In the genomic region with DNA sequence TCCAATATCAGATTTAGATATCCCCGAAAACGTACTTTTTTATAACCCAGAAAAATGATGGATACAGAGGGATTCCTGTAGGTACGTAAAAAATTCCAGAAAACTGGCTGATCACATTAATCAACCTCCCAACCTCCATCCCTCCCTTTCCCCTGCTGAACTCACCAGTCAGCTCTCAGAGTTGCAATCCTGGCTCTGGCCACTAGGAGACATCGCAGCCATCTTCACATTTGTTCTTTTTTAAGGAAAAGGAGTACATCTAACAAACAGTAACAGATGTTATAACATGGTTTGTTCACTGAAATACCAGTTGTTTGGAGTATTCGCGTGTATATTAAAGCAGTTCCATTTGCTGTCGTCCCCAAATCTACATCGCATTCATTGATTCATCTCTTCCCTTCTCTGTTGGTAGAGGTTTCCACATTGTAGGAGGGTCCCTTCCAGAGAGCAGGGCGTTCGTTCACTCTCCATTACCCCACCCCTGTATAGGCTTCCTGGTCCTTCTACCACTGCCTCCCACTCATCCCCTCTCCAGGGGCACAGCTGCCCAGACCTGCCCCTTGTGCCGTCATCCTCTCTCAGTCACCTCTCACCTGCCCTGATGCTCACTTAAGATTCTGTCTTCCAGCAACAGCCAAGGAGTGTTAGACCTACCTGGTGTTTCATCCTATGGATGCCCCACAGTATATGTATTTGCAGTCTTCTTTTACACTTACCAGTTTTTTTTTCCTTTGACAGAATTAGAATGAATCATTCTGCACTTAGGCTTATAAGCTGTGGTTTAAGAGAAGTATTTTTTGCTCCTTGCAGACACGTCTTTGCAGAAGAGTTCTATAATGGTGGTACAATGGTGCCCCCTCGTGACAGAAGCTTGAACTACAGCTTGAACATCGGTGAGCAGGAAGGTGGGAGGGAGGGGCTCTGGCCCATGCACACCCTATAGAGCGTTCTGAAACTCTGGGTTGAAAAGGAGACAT, we compare ENCODE assay signal across 8 cellular contexts. TPM values are rescaled to one million over a fixed set of nuclear protein-coding genes. Genes with fewer than 3 reads are reported as not detected.
DNase-seq lines count a peak whose midpoint lies in the region; ATAC-seq and TF ChIP-seq lines count a peak whose summit lies in the region.

No MANE protein-coding gene starts in this region.

- TF ChIP-seq CTCF in IMR-90 (conservative IDR thresholded peaks at IDR 0.05; ENCODE audit: low read depth, low read length): peak; percentile 59
- peak; percentile 54 for TF ChIP-seq CTCF in foreskin fibroblast (IDR thresholded peaks at IDR 0.05; ENCODE audit: low read depth, low read length)

- H3K4me3 Mint-ChIP-seq in activated T-helper 1 cell treated with anti-CD3 and anti-CD28 coated beads, Interleukin-12 subunit alpha, Interleukin-12 subunit beta, Interleukin-2, Interleukin-4 antibody, amounts not matched to agents 30 ng/mL and 10 ng/mL and 1 ng/mL, durations not matched to agents 14 hours and 24 hours and 36 hours: no peak overlapping the region

- no peak overlapping the region for H2AK5ac ChIP-seq in IMR-90 (ENCODE audit: low read depth, low read length)
- H2AK5ac ChIP-seq in trophoblast cell (ENCODE audit: low read length): no peak overlapping the region

- CTCF ChIA-PET in IMR-90 (lab: Yijun Ruan, JAX): interaction anchor here (0.9 to 1.9 kb wide), 7 partner anchors 10 to 258 kb away, joined by 3 to 9 read pairs (median 3); no protein-coding TSS in a partner anchor

- H3K79me1 ChIP-seq in IMR-90 (ENCODE audit: low read depth in 1 of 2, low read length in 2 of 2) (no peaks in the 10 kb centered on the region), trophoblast cell (ENCODE audit: low read length) (no peaks in the 10 kb centered on the region)

- H2BK5ac ChIP-seq in IMR-90 (ENCODE audit: low read depth, low read length, poor library complexity, severe bottlenecking) (no peak overlapping the region), trophoblast cell (ENCODE audit: low read depth, low read length, poor library complexity) (no peak overlapping the region)

- H3K36me3 ChIP-seq in IMR-90 (ENCODE audit: control insufficient read depth, insufficient read depth, low read length) (no peaks in the 10 kb centered on the region), trophoblast cell (ENCODE audit: control insufficient read depth in 1 of 2, insufficient read depth in 2 of 2, low read length in 2 of 2) (no peaks in the 10 kb centered on the region)

- intact Hi-C loops in IMR-90 (cut with micrococcal nuclease): no loop called here
- intact Hi-C loops in activated T-helper 1 cell treated with anti-CD3 and anti-CD28 coated beads, Interleukin-12 subunit alpha, Interleukin-12 subunit beta, Interleukin-2, Interleukin-4 antibody, amounts not matched to agents 30 ng/mL and 10 ng/mL and 1 ng/mL, durations not matched to agents 14 hours and 24 hours and 36 hours (cut with micrococcal nuclease): loop anchor here (2.0 kb wide), 2 partner anchors 37 to 831 kb away; no protein-coding TSS in a partner anchor

- no peaks in the 10 kb centered on the region; the same call in 1 of the 2 replicates for H3K27me3 ChIP-seq in IMR-90 (ENCODE audit: control insufficient read depth, insufficient read depth, low read length)
- H3K27me3 ChIP-seq in trophoblast cell (ENCODE audit: insufficient read depth, low read length): no peaks in the 10 kb centered on the region

- H3K23ac ChIP-seq in IMR-90 (ENCODE audit: low read depth, low read length): no peak overlapping the region
- no peak overlapping the region for H3K23ac ChIP-seq in trophoblast cell (ENCODE audit: low read length)

- ATAC-seq in GM21526 (IDR thresholded peaks at IDR 0.05; ENCODE audit: low FRiP score, unreplicated experiment) (peak; percentile 91), IMR-90 (ENCODE audit: low read depth) (peak; percentile 91)

- POLR2A ChIA-PET in IMR-90 (lab: Charles Lee; ENCODE audit: unreplicated experiment): no interaction called here

- H2BK120ac ChIP-seq in IMR-90 (ENCODE audit: low read depth, low read length): no peak overlapping the region
- H2BK120ac ChIP-seq in trophoblast cell (ENCODE audit: insufficient read depth, low read length, poor library complexity): no peak overlapping the region

- H3K9me3 ChIP-seq in IMR-90 (ENCODE audit: control insufficient read depth, insufficient read depth, low read length): no peaks in the 10 kb centered on the region
- H3K9me3 ChIP-seq in trophoblast cell (ENCODE audit: insufficient read depth, low read depth, low read length): no peaks in the 10 kb centered on the region

- H4K5ac ChIP-seq in IMR-90 (ENCODE audit: low read depth, low read length): no peak overlapping the region

- H3K4ac ChIP-seq in IMR-90 (ENCODE audit: low read depth, low read length) (no peak overlapping the region), trophoblast cell (ENCODE audit: low read depth, low read length) (no peak overlapping the region)

- no peaks in the 10 kb centered on the region for H3K27me3 Mint-ChIP-seq in activated T-helper 1 cell treated with anti-CD3 and anti-CD28 coated beads, Interleukin-12 subunit alpha, Interleukin-12 subunit beta, Interleukin-2, Interleukin-4 antibody, amounts not matched to agents 30 ng/mL and 10 ng/mL and 1 ng/mL, durations not matched to agents 14 hours and 24 hours and 36 hours (ENCODE audit: insufficient read depth)

- H3K9me1 ChIP-seq in IMR-90 (ENCODE audit: insufficient read depth, low read length): no peaks in the 10 kb centered on the region

- H3K56ac ChIP-seq in IMR-90 (ENCODE audit: extremely low read depth, insufficient read depth, low read length): no peak overlapping the region

- H3K27ac Mint-ChIP-seq in activated T-helper 1 cell treated with anti-CD3 and anti-CD28 coated beads, Interleukin-12 subunit alpha, Interleukin-12 subunit beta, Interleukin-2, Interleukin-4 antibody, amounts not matched to agents 30 ng/mL and 10 ng/mL and 1 ng/mL, durations not matched to agents 14 hours and 24 hours and 36 hours: no peak overlapping the region

- H4K91ac ChIP-seq in IMR-90 (ENCODE audit: insufficient read depth, low read depth, low read length): no peak overlapping the region
- H4K91ac ChIP-seq in trophoblast cell (ENCODE audit: low read depth, low read length): no peak overlapping the region

- H3K36me3 Mint-ChIP-seq in activated T-helper 1 cell treated with anti-CD3 and anti-CD28 coated beads, Interleukin-12 subunit alpha, Interleukin-12 subunit beta, Interleukin-2, Interleukin-4 antibody, amounts not matched to agents 30 ng/mL and 10 ng/mL and 1 ng/mL, durations not matched to agents 14 hours and 24 hours and 36 hours (ENCODE audit: low read depth): no peaks in the 10 kb centered on the region

- H2AK9ac ChIP-seq in IMR-90 (replicated peaks; ENCODE audit: low read depth, low read length, poor library complexity): no peak overlapping the region

- H3K14ac ChIP-seq in IMR-90 (replicated peaks; ENCODE audit: low read depth, low read length) (no peak overlapping the region), trophoblast cell (ENCODE audit: low read length) (no peak overlapping the region)

- no peak for TF ChIP-seq POLR2A in IMR-90 (IDR thresholded peaks at IDR 0.05; ENCODE audit: low read depth, low read length)

- DNase-seq in Daoy (ENCODE audit: low read depth): peak; percentile 49
- DNase-seq in IMR-90: peak; percentile 74
- DNase-seq in RPMI8226: peak; percentile 59
- DNase-seq in activated T-helper 1 cell treated with anti-CD3 and anti-CD28 coated beads, Interleukin-12 subunit alpha, Interleukin-12 subunit beta, Interleukin-2, Interleukin-4 antibody, amounts not matched to agents 30 ng/mL and 10 ng/mL and 1 ng/mL, durations not matched to agents 14 hours and 24 hours and 36 hours (ENCODE audit: low spot score): peak; percentile 43
- DNase-seq in foreskin fibroblast: peak; percentile 40 to 76
- peak; percentile 42 to 90 for DNase-seq in trophoblast cell
- DNase-seq in ureter (ENCODE audit: low spot score): peak; percentile 52

- dilution Hi-C loops in IMR-90 (cut with HindIII; ENCODE audit: low sequenced_read_pairs, unreplicated experiment): no loop called here

- H3K79me2 ChIP-seq in trophoblast cell (ENCODE audit: control insufficient read depth, insufficient read depth, low read length, poor library complexity): no peaks in the 10 kb centered on the region

- H2AFZ ChIP-seq in IMR-90 (replicated peaks; ENCODE audit: low read length, poor library complexity) (no peak overlapping the region), trophoblast cell (ENCODE audit: insufficient read depth, low read length, poor library complexity) (no peak overlapping the region)

- in situ Hi-C loops in IMR-90 (cut with MboI; ENCODE audit: low sequenced_read_pairs): no loop called here

- no peak overlapping the region for H2BK12ac ChIP-seq in trophoblast cell (ENCODE audit: low read length)

- H3K4me1 ChIP-seq in IMR-90 (ENCODE audit: control insufficient read depth, insufficient read depth, low read length): no peaks in the 10 kb centered on the region
- no peaks in the 10 kb centered on the region for H3K4me1 ChIP-seq in trophoblast cell (ENCODE audit: control insufficient read depth in 1 of 2, insufficient read depth in 2 of 2, low read length in 2 of 2)

- H3K4me2 ChIP-seq in IMR-90 (ENCODE audit: low read depth, low read length) (no peak overlapping the region), trophoblast cell (ENCODE audit: low read length) (no peak overlapping the region)

- no peak overlapping the region for H3K9ac ChIP-seq in IMR-90 (ENCODE audit: low read depth, low read length)
- no peak overlapping the region for H3K9ac ChIP-seq in trophoblast cell (ENCODE audit: low read length)

- no peaks in the 10 kb centered on the region for H3K9me3 Mint-ChIP-seq in activated T-helper 1 cell treated with anti-CD3 and anti-CD28 coated beads, Interleukin-12 subunit alpha, Interleukin-12 subunit beta, Interleukin-2, Interleukin-4 antibody, amounts not matched to agents 30 ng/mL and 10 ng/mL and 1 ng/mL, durations not matched to agents 14 hours and 24 hours and 36 hours

- no peak overlapping the region for H2BK15ac ChIP-seq in IMR-90 (ENCODE audit: low read depth, low read length)

- H3K18ac ChIP-seq in IMR-90 (ENCODE audit: low read depth, low read length) (no peak overlapping the region), trophoblast cell (ENCODE audit: low read length) (no peak overlapping the region)

- WGBS in IMR-90 (ENCODE audit: extremely low coverage in 2 of 2, insufficient read length in 1 of 2), 2 experiments: 17% methylated on average over 3 of the region's 15 CpGs; no CpG with 5 or more reads in 1 of the 2 experiments
- WGBS in trophoblast cell (ENCODE audit: extremely low coverage, insufficient coverage, insufficient read length): no CpG with 5 or more reads among the region's 15 CpGs

- peaks cover 9% of the 10 kb centered on the region for H3K4me1 Mint-ChIP-seq in activated T-helper 1 cell treated with anti-CD3 and anti-CD28 coated beads, Interleukin-12 subunit alpha, Interleukin-12 subunit beta, Interleukin-2, Interleukin-4 antibody, amounts not matched to agents 30 ng/mL and 10 ng/mL and 1 ng/mL, durations not matched to agents 14 hours and 24 hours and 36 hours (ENCODE audit: low read depth)

- no peak overlapping the region for H2BK20ac ChIP-seq in IMR-90 (ENCODE audit: low read depth, low read length)

- no peaks in the 10 kb centered on the region for H4K20me1 ChIP-seq in IMR-90 (ENCODE audit: insufficient read depth, low read length)

- H3K27ac ChIP-seq in IMR-90 (ENCODE audit: insufficient read depth, low read length): no peak overlapping the region
- H3K27ac ChIP-seq in trophoblast cell (ENCODE audit: low read depth, low read length): no peak overlapping the region

- peak overlapping the region; percentile 65 for H4K12ac ChIP-seq in trophoblast cell (ENCODE audit: low read depth, low read length)

- H3K4me3 ChIP-seq in IMR-90 (ENCODE audit: insufficient read depth, low read depth, low read length) (no peak overlapping the region), foreskin fibroblast (ENCODE audit: low read depth in 1 of 2, low read length in 2 of 2) (no peak overlapping the region), trophoblast cell (ENCODE audit: low read depth, low read length) (no peak overlapping the region)

- H4K8ac ChIP-seq in IMR-90 (ENCODE audit: low read depth in 2 of 2, low read length in 2 of 2) (no peak overlapping the region), trophoblast cell (ENCODE audit: low read depth, low read length) (no peak overlapping the region)

- BruUV-seq in IMR-90 (replicated peaks; lab: Mats Ljungman, UMichigan): no TSS peak

- peak; percentile 57 for TF ChIP-seq RAD21 in IMR-90 (IDR thresholded peaks at IDR 0.05; ENCODE audit: low read length)

RNA-seq across cellular contexts. Expression of gene RAB40AL, which starts 36.8 kb away (rescaled TPM):
- 0.40 TPM in 1 of 2 replicates, not detected in the other for total RNA-seq in Daoy (2014; rRNA removed; shearing (Covaris generic))
- 0.28 and 0.36 TPM in 2 replicates for total RNA-seq in IMR-90 (2012; rRNA removed)
- 0.24 and 0.34 TPM in 2 replicates for polyA plus RNA-seq in IMR-90 (2012; rRNA removed)
- polyA plus RNA-seq in IMR-90 (2012; cell fraction: cytosol; rRNA removed): 0.05 TPM in 1 of 2 replicates, not detected in the other
- 1.4 and 3.2 TPM in 2 replicates for polyA plus RNA-seq in IMR-90 (2012; cell fraction: nucleus; rRNA removed; ENCODE audit: low replicate concordance)
- total RNA-seq in activated T-helper 1 cell treated with anti-CD3 and anti-CD28 coated beads, Interleukin-12 subunit alpha, Interleukin-12 subunit beta, Interleukin-2, Interleukin-4 antibody, amounts not matched to agents 30 ng/mL and 10 ng/mL and 1 ng/mL, durations not matched to agents 14 hours and 24 hours and 36 hours: 0.41 and 0.44 TPM in 2 replicates
- 0.10 and 0.11 TPM in 2 replicates for polyA plus RNA-seq in trophoblast cell (2013)
- total RNA-seq in ureter: 2.3 TPM
